In the genomic region with DNA sequence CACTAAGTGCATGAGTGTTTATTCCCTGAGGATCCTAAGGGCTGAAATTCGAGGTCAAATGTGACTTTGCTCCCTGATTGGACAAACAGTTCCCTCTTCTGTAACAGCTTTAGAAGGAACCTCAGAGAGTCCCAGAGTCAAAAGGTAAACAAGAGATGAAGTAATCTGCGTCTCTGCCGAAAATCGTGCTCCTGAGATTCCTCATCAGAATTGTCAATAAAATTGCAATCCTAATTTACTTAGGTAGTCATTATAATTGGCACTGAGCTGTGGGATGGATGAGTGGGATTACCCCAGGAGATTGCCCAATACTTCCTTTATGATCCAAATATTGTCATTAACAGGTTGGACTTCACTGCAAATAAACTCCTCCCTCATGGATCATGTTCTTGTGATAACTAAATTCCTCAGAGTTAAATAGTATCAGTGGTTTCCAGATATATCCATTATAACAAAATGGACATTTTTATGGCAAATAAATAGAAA, we compare ENCODE assay signal across 8 cellular contexts. TPM values are rescaled to one million over a fixed set of nuclear protein-coding genes. Genes with fewer than 3 reads are reported as not detected.
DNase-seq lines count a peak whose midpoint lies in the region; ATAC-seq, FAIRE-seq and TF ChIP-seq lines count a peak whose summit lies in the region.

No MANE protein-coding gene starts in this region.

- no TSS peak for BruUV-seq in MCF 10A (replicated peaks; lab: Mats Ljungman, UMichigan)

- FAIRE-seq in HTR-8/SVneo (lab: Jason Lieb, UNC): no peak

- peak overlapping the region; percentile 91 for H3K4me3 Mint-ChIP-seq in MCF 10A (ENCODE audit: unreplicated experiment)

- H3K36me3 Mint-ChIP-seq in MCF 10A (ENCODE audit: insufficient read depth, unreplicated experiment): peaks cover 7% of the 10 kb centered on the region

- CTCF ChIA-PET in BJ (lab: Yijun Ruan, JAX) (interaction anchor here (0.8 to 1.1 kb wide), 2 partner anchors 11 to 21 kb away, joined by 3 to 4 read pairs; no protein-coding TSS in a partner anchor), MCF 10A (lab: Yijun Ruan, JAX) (interaction anchor here (0.6 to 1.6 kb wide), 4 partner anchors 12 to 466 kb away, joined by 3 to 5 read pairs (median 4); no protein-coding TSS in a partner anchor)

- no peaks in the 10 kb centered on the region for H3K9me3 Mint-ChIP-seq in MCF 10A (ENCODE audit: unreplicated experiment)

- intact Hi-C loops in MCF 10A (cut with micrococcal nuclease): no loop called here

- peak overlapping the region; percentile 85 to 92 for H3K9ac ChIP-seq in mucosa of rectum (ENCODE audit: low read depth in 1 of 2, low read length in 2 of 2)

- H3K4me3 ChIP-seq in BJ (ENCODE audit: low read depth, low read length): peak overlapping the region; percentile 81
- peak overlapping the region; percentile 94 to 98 for H3K4me3 ChIP-seq in mucosa of rectum (ENCODE audit: low read length in 2 of 2)

- H3K27me3 ChIP-seq in BJ (ENCODE audit: control insufficient read depth, insufficient read depth, low read length) (no peaks in the 10 kb centered on the region), mucosa of rectum (ENCODE audit: control insufficient read depth in 2 of 2, insufficient read depth in 2 of 2, low read length in 2 of 2) (no peaks in the 10 kb centered on the region)

- H3K27ac ChIP-seq in mucosa of rectum (ENCODE audit: low read depth in 2 of 2, low read length in 2 of 2): peak overlapping the region; percentile 89 to 90
- H3K27ac ChIP-seq in caudate nucleus (ENCODE audit: low read depth, low read length): no peak overlapping the region

- no peaks in the 10 kb centered on the region for H3K27me3 Mint-ChIP-seq in MCF 10A (ENCODE audit: insufficient read depth, unreplicated experiment)

- H3K4me1 Mint-ChIP-seq in MCF 10A (ENCODE audit: insufficient read depth, unreplicated experiment): peaks cover 11% of the 10 kb centered on the region

- DNase-seq in BJ (ENCODE audit: low read depth) (no peak), HTR-8/SVneo (ENCODE audit: insufficient read length, low spot score) (peak; percentile 15), MCF 10A (ENCODE audit: unreplicated experiment) (peak; percentile 36), occipital lobe (lab: John Stamatoyannopoulos, UW) (no peak), caudate nucleus (lab: John Stamatoyannopoulos, UW) (no peak), NCI-H1436 (lab: John Stamatoyannopoulos, UW) (no peak)

- POLR2A ChIA-PET in BJ (lab: Charles Lee) (no interaction called here), MCF 10A (lab: Yijun Ruan, JAX) (interaction anchor here (0.7 to 4.0 kb wide), 13 partner anchors 8 to 487 kb away, joined by 3 to 45 read pairs (median 7); a partner anchor contains a TSS)

- TF ChIP-seq CTCF in BJ (IDR thresholded peaks at IDR 0.05; ENCODE audit: insufficient read depth, low read depth, low read length) (no peak), MCF 10A (IDR thresholded peaks at IDR 0.05; ENCODE audit: unreplicated experiment) (no peak)

- H3K4me1 ChIP-seq in mucosa of rectum (ENCODE audit: control insufficient read depth in 2 of 2, insufficient read depth in 2 of 2, low read length in 2 of 2): peaks cover 9 to 23% of the 10 kb centered on the region in 2 donors

- H3K27ac Mint-ChIP-seq in MCF 10A (ENCODE audit: low read depth, unreplicated experiment): peak overlapping the region; percentile 97

- no peaks in the 10 kb centered on the region for H3K9me3 ChIP-seq in mucosa of rectum (ENCODE audit: control insufficient read depth in 2 of 2, low read length in 2 of 2)

- ATAC-seq in HG03432 (IDR thresholded peaks at IDR 0.05; ENCODE audit: unreplicated experiment): no peak

- H3K36me3 ChIP-seq in BJ (ENCODE audit: control insufficient read depth, insufficient read depth, low read length) (no peaks in the 10 kb centered on the region), mucosa of rectum (ENCODE audit: control insufficient read depth in 2 of 2, insufficient read depth in 2 of 2, low read length in 2 of 2) (no peaks in the 10 kb centered on the region)

RNA-seq across cellular contexts. Expression of a gene that starts 0.9 kb away (rescaled TPM):
- 34.3 and 51.5 TPM in 2 replicates for polyA plus RNA-seq in BJ (2011; rRNA removed)
- polyA minus RNA-seq in BJ (2011; rRNA and poly(A)+ RNA removed): 10.9 and 11.6 TPM in 2 replicates
- total RNA-seq in MCF 10A (2022) (87.2 and 105 TPM in 2 replicates), occipital lobe (105 TPM)

RNA-seq across cellular contexts. Expression of a gene that starts 56.3 kb away (rescaled TPM):
- polyA plus RNA-seq in BJ (2011; rRNA removed): 0.01 TPM in 2 replicates
- polyA minus RNA-seq in BJ (2011; rRNA and poly(A)+ RNA removed): 0.10 TPM in 1 of 2 replicates, not detected in the other
- total RNA-seq in MCF 10A (2022) (0.14 and 0.76 TPM in 2 replicates), occipital lobe (6.6 TPM)

Comparison
In these comparisons a context has a peak if more than half of its experiments do, and no peak if none do; other contexts are left out.
1. DNase-seq: peak in HTR-8/SVneo (single experiment) and MCF 10A (single experiment); none in BJ (single experiment), occipital lobe (single experiment), caudate nucleus (0 of 61) and NCI-H1436 (single experiment).